ENCODE assay signal across 8 cellular contexts in the genomic region with DNA sequence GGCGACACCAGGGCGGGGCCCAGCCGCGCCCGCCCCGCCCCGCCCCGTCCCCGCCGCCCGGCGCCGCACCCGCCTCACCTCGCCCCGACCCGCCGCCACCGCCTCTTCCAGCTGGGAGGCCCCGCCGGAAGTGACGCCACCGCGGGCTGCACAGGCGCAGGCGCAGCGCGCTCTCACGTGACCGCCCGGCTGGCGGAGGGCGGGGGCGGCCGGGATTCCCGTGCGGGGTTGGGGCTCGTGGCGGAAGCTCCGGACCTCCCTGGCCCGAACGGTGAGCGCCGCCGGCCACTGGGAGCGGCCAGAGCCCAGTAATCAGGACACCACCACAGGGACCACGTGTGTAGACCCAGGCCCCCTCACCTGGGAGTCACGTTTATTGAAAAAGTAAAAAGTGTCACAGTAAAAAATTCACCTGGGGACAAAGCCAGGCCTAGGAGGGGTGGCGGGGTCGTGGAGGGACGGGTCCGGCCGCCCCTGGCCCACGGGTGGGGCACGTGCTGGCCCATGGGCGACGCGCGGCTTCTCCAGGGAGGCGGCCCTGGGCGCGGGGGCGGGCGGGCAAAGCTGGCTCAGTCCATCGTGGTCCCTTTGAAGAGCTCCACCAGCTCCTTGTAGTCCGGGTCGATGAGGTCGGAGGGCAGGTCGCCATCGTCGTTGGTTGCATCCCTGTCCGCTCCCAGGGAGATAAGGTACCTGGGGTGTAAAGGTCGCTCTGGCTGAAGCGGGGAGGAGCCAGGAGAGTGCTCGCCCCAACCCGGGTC. TPM values are rescaled to one million over a fixed set of nuclear protein-coding genes. Genes with fewer than 3 reads are reported as not detected.
DNase-seq lines count a peak whose midpoint lies in the region; ATAC-seq and TF ChIP-seq lines count a peak whose summit lies in the region.

A gene with protein sequence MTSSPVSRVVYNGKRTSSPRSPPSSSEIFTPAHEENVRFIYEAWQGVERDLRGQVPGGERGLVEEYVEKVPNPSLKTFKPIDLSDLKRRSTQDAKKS (minus strand): TSS at position 132 of the 761 bp plus-strand sequence. CDS start 8,785 bp downstream, outside the sequence.

- TF ChIP-seq CTCF in HFFc6 (IDR thresholded peaks at IDR 0.05) (no peak), suprapubic skin (IDR thresholded peaks at IDR 0.05) (no peak)

- no peaks in the 10 kb centered on the region for H3K9me3 Mint-ChIP-seq in HFFc6
- no peaks in the 10 kb centered on the region for H3K9me3 Mint-ChIP-seq in activated naive CD4-positive, alpha-beta T cell treated with anti-CD3 and anti-CD28 coated beads, Interleukin-2, amount 50 U/mL, for 24 hours

- peak; percentile 75 to 82 for TF ChIP-seq POLR2A in suprapubic skin (IDR thresholded peaks at IDR 0.05)

- H3K4me3 ChIP-seq in suprapubic skin: peak within 1 kb of the TSS; percentile 60

- no peaks in the 10 kb centered on the region for H3K9me3 ChIP-seq in suprapubic skin

- H3K27ac ChIP-seq in suprapubic skin: peak within 1 kb of the TSS; percentile 88

- under 1% methylated on average over 22 of the region's 76 CpGs for WGBS in suprapubic skin

- TF ChIP-seq EP300 in suprapubic skin (IDR thresholded peaks at IDR 0.05): no peak

- peaks cover 47% of the 10 kb centered on the region for H3K4me1 ChIP-seq in suprapubic skin

- peak; percentile 73 for DNase-seq in GF-D8 (lab: John Stamatoyannopoulos, UW)
- DNase-seq in HFFc6: peak; percentile 89
- DNase-seq in NCI-H1092 treated with DMSO at 0.1 percent for 48 hours (lab: John Stamatoyannopoulos, UW): peak; percentile 90
- DNase-seq in glomerular endothelial cell (ENCODE audit: extremely low read depth, low read depth, low spot score): peak; percentile 7
- peak; percentile 84 for DNase-seq in occipital lobe (lab: John Stamatoyannopoulos, UW)
- peak; percentile 96 to 97 for DNase-seq in suprapubic skin (ENCODE audit: low spot score in 2 of 2)

- H3K27me3 ChIP-seq in suprapubic skin: no peaks in the 10 kb centered on the region

- H3K27me3 Mint-ChIP-seq in HFFc6 (ENCODE audit: insufficient read depth): peaks cover 2% of the 10 kb centered on the region; the same call in 1 of the 2 replicates
- no peaks in the 10 kb centered on the region for H3K27me3 Mint-ChIP-seq in activated naive CD4-positive, alpha-beta T cell treated with anti-CD3 and anti-CD28 coated beads, Interleukin-2, amount 50 U/mL, for 24 hours

- H3K27ac Mint-ChIP-seq in HFFc6: peak within 1 kb of the TSS; percentile 95
- peak within 1 kb of the TSS; percentile 97 for H3K27ac Mint-ChIP-seq in activated naive CD4-positive, alpha-beta T cell treated with anti-CD3 and anti-CD28 coated beads, Interleukin-2, amount 50 U/mL, for 24 hours

- peak; percentile 83 for ATAC-seq in SK-N-SH treated with all-trans-retinoic acid at 6 μM for 48 hours

- H3K36me3 Mint-ChIP-seq in HFFc6 (ENCODE audit: low read depth): no peaks in the 10 kb centered on the region
- H3K36me3 Mint-ChIP-seq in activated naive CD4-positive, alpha-beta T cell treated with anti-CD3 and anti-CD28 coated beads, Interleukin-2, amount 50 U/mL, for 24 hours: peaks cover 2% of the 10 kb centered on the region

- H3K4me3 Mint-ChIP-seq in HFFc6: peak within 1 kb of the TSS; percentile 87
- H3K4me3 Mint-ChIP-seq in activated naive CD4-positive, alpha-beta T cell treated with anti-CD3 and anti-CD28 coated beads, Interleukin-2, amount 50 U/mL, for 24 hours: peak within 1 kb of the TSS; percentile 96

- H3K4me1 Mint-ChIP-seq in HFFc6 (ENCODE audit: low read depth): peaks cover 21% of the 10 kb centered on the region
- peaks cover 20% of the 10 kb centered on the region for H3K4me1 Mint-ChIP-seq in activated naive CD4-positive, alpha-beta T cell treated with anti-CD3 and anti-CD28 coated beads, Interleukin-2, amount 50 U/mL, for 24 hours

- H3K36me3 ChIP-seq in suprapubic skin: no peaks in the 10 kb centered on the region

TF ChIP-seq in SK-N-SH treated with all-trans-retinoic acid at 6 μM for 48 hours, 23 proteins besides CTCF, POLR2A, EP300 and RAD21 (continues in another document):
- TF ChIP-seq, protein P1, sequence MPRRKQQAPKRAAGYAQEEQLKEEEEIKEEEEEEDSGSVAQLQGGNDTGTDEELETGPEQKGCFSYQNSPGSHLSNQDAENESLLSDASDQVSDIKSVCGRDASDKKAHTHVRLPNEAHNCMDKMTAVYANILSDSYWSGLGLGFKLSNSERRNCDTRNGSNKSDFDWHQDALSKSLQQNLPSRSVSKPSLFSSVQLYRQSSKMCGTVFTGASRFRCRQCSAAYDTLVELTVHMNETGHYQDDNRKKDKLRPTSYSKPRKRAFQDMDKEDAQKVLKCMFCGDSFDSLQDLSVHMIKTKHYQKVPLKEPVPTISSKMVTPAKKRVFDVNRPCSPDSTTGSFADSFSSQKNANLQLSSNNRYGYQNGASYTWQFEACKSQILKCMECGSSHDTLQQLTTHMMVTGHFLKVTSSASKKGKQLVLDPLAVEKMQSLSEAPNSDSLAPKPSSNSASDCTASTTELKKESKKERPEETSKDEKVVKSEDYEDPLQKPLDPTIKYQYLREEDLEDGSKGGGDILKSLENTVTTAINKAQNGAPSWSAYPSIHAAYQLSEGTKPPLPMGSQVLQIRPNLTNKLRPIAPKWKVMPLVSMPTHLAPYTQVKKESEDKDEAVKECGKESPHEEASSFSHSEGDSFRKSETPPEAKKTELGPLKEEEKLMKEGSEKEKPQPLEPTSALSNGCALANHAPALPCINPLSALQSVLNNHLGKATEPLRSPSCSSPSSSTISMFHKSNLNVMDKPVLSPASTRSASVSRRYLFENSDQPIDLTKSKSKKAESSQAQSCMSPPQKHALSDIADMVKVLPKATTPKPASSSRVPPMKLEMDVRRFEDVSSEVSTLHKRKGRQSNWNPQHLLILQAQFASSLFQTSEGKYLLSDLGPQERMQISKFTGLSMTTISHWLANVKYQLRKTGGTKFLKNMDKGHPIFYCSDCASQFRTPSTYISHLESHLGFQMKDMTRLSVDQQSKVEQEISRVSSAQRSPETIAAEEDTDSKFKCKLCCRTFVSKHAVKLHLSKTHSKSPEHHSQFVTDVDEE (CRISPR knock-in tag; IDR thresholded peaks at IDR 0.05): no peak
- 0 out of 2 replicates have a peak, but pooled peaks have one; percentile 11 for TF ChIP-seq PATZ1 (CRISPR knock-in tag; IDR thresholded peaks at IDR 0.05; ENCODE audit: borderline replicate concordance)
- TF ChIP-seq ZNF8 (CRISPR knock-in tag; IDR thresholded peaks at IDR 0.05): no peak
- no peak for TF ChIP-seq BACH2 (CRISPR knock-in tag; IDR thresholded peaks at IDR 0.05; ENCODE audit: borderline replicate concordance)
- TF ChIP-seq GLIS3 (CRISPR knock-in tag; IDR thresholded peaks at IDR 0.05): peak; percentile 65; the same call in 1 of the 2 replicates
- no peak for TF ChIP-seq ZC3H10 (CRISPR knock-in tag; IDR thresholded peaks at IDR 0.05)
- peak; percentile 32 for TF ChIP-seq CSDC2 (CRISPR knock-in tag; IDR thresholded peaks at IDR 0.05)
- TF ChIP-seq ZFP3 (CRISPR knock-in tag; IDR thresholded peaks at IDR 0.05): peak; percentile 77; the same call in 1 of the 2 replicates
- no peak for TF ChIP-seq TOX (CRISPR knock-in tag; IDR thresholded peaks at IDR 0.05; ENCODE audit: borderline replicate concordance)
- TF ChIP-seq ESRRG (CRISPR knock-in tag; IDR thresholded peaks at IDR 0.05): no peak
- TF ChIP-seq PPARA (CRISPR knock-in tag; IDR thresholded peaks at IDR 0.05; ENCODE audit: borderline replicate concordance): no peak
- TF ChIP-seq ZNF70 (CRISPR knock-in tag; IDR thresholded peaks at IDR 0.05): no peak
- TF ChIP-seq RARB (CRISPR knock-in tag; IDR thresholded peaks at IDR 0.05): no peak
- TF ChIP-seq TCF4 (CRISPR knock-in tag; IDR thresholded peaks at IDR 0.05; ENCODE audit: borderline replicate concordance): no peak
- TF ChIP-seq ISL1 (CRISPR knock-in tag; IDR thresholded peaks at IDR 0.05): no peak
- no peak for TF ChIP-seq SNAI2 (CRISPR knock-in tag; IDR thresholded peaks at IDR 0.05)
- TF ChIP-seq ARNTL (CRISPR knock-in tag; IDR thresholded peaks at IDR 0.05; ENCODE audit: borderline replicate concordance, low read depth): no peak
- no peak for TF ChIP-seq ZFP30 (CRISPR knock-in tag; IDR thresholded peaks at IDR 0.05)
- no peak; the same call in 1 of the 2 replicates for TF ChIP-seq CSRNP3 (CRISPR knock-in tag; IDR thresholded peaks at IDR 0.05)

RNA-seq across cellular contexts. Expression of the gene that starts here (rescaled TPM):
- total RNA-seq in HFFc6 (2021; fragmentation: NEBNext Ultra II Directional; extraction: Animal tissue kit (Norgen Biotek cat#: 25700)): 100 to 1,000 TPM in 2 of 6 experiments, 10 to 100 TPM in 4; 88.0 to 103 (median 92.8) TPM
- total RNA-seq in glomerular endothelial cell (134 and 148 TPM in 2 replicates), occipital lobe (85.9 TPM), suprapubic skin (10 to 100 TPM; 20.3 to 29.3 (median 27.4) TPM)

Comparison
In these comparisons a context has a peak if more than half of its experiments do, and no peak if none do; other contexts are left out.
1. Peak in every context shown above with its lines: DNase-seq, ATAC-seq, H3K4me3 ChIP-seq and H3K27ac ChIP-seq.
2. DNase-seq: peak in every context shown above with its lines; median percentile 96 in suprapubic skin; 90 in NCI-H1092 treated with DMSO at 0.1 percent for 48 hours; 89 in HFFc6; 84 in occipital lobe; 73 in GF-D8; 7 in glomerular endothelial cell.